In the genomic region with DNA sequence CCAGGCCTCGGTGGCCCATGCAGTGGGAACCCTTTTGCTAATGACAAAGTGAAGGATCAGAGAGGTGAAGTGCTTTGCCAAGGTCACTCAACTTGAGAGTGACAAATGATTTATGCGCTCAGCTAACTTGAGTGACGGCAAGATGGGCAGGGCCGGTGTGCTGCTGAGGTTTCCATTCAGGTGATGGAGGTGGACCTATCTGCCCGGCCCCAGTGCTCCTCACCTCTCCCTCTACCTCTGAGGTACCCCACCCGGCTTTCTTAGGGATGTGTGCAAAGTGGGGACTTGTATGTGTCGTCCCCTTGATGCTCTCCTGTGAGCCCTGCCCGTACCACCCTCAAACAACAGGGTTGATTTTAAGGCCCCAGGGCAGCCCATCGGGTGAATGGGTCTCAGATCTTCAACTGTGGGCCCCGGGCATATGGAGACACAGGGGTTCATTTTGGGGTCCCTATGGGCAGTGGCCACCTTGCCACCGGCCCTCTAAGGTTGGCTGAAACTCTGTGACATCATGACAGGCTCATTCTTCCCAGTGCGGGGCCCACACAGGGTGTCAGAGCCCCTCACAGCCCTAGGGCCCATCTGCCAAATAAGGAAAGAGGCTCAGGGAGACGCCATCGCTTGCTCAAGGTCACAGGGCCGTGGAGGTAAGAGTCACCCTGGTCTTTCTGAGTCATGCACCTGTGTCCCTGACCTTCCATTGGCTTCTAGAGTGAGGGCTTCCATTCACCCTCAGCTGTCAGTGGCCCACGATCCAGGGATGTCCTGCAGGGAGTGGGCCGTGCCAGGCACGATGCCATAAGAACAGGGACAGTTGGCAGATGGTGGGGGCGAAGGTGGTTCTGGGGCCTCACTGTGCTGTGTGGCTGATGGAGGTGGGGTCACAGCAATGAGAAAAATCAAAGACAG, we compare ENCODE assay signal across 1 cellular context.
TF ChIP-seq lines count a peak whose summit lies in the region.

No MANE protein-coding gene starts in this region.

TF ChIP-seq in H1, 55 proteins besides CTCF, POLR2A, EP300 and RAD21:
- TF ChIP-seq YY1 (IDR thresholded peaks at IDR 0.05; ENCODE audit: low read depth, low read length) (no peak), BRCA1 (IDR thresholded peaks at IDR 0.05; ENCODE audit: low read depth, low read length) (no peak), KDM4A (IDR thresholded peaks at IDR 0.05; ENCODE audit: low read depth, low read length, severe bottlenecking) (no peak), CBX5 (IDR thresholded peaks at IDR 0.05; ENCODE audit: low read depth, low read length) (no peak), JUND (IDR thresholded peaks at IDR 0.05; ENCODE audit: low read length) (no peak)
